13 cellular contexts compared by ENCODE assay signal in genomic region chr16:19697756-19698318, GRCh38. TPM values are rescaled to one million over a fixed set of nuclear protein-coding genes. Genes with fewer than 3 reads are reported as not detected.
DNase-seq lines count a peak whose midpoint lies in the region; ATAC-seq, FAIRE-seq and TF ChIP-seq lines count a peak whose summit lies in the region.
"Had no signal": no experiment of that assay in that cellular context is flagged by ENCODE, and none has a peak within 500 bp of the region (broad histone marks: within the 10 kb centered on the region; RNA-seq: fewer than 3 reads in every experiment).

No MANE protein-coding gene starts in this region.

- no peaks in the 10 kb centered on the region for H3K23me2 ChIP-seq in H1 (ENCODE audit: low read depth, low read length)

- H2AFZ ChIP-seq in H1 (ENCODE audit: low read length): no peak overlapping the region

- H3K14ac ChIP-seq in H1 (ENCODE audit: insufficient read length): no peak overlapping the region

- no peak for TF ChIP-seq EP300 in H1 (IDR thresholded peaks at IDR 0.05; ENCODE audit: borderline replicate concordance in 1 of 2, low read depth in 2 of 2, low read length in 2 of 2)

- H3K27ac Mint-ChIP-seq in HFFc6 (peak overlapping the region; percentile 44; the same call in 1 of the 2 replicates), progenitor cell of endocrine pancreas (no peak overlapping the region)

- H3K27ac ChIP-seq in C4-2B: peak overlapping the region; percentile 81
- H3K27ac ChIP-seq in H1 (ENCODE audit: low read depth, low read length): no peak overlapping the region
- peak overlapping the region; percentile 54 to 77 (median 74) for H3K27ac ChIP-seq in gastrocnemius medialis

- H4K91ac ChIP-seq in H1 (replicated peaks; ENCODE audit: insufficient read length, low read length): no peak overlapping the region

- TF ChIP-seq POLR2A in H1 (IDR thresholded peaks at IDR 0.05; ENCODE audit: control extremely low read depth in 1 of 2, low read depth in 2 of 2, low read length in 2 of 2) (peak in 1 of 2 experiments; percentile 23; a peak in 1 of 3 replicates), gastrocnemius medialis (IDR thresholded peaks at IDR 0.05) (no peak)

- H3K36me3 ChIP-seq in H1 (ENCODE audit: control insufficient read depth in 2 of 4, insufficient read depth in 4 of 4, low read length in 3 of 4) (peaks cover 12 to 51% (median 31%) of the 10 kb centered on the region in 4 experiments), gastrocnemius medialis (peaks cover 0 to 27% of the 10 kb centered on the region in 2 donors)

- no peak overlapping the region for H3K9ac ChIP-seq in H1 (replicated peaks in 1 of 4; ENCODE audit: extremely low read depth in 1 of 4, low read depth in 3 of 4, low read length in 3 of 4)

- ATAC-seq in gastrocnemius medialis (no peak), HG03378 (IDR thresholded peaks at IDR 0.05; ENCODE audit: unreplicated experiment) (no peak), HG02885 (IDR thresholded peaks at IDR 0.05; ENCODE audit: poor library complexity, unreplicated experiment) (no peak)

- H2BK5ac ChIP-seq in H1 (ENCODE audit: low read depth, low read length): no peak overlapping the region

- no peak overlapping the region for H2BK12ac ChIP-seq in H1 (ENCODE audit: low read depth, low read length)

- H2AK5ac ChIP-seq in H1 (ENCODE audit: low read depth, low read length): no peak overlapping the region

- H3K23ac ChIP-seq in H1 (ENCODE audit: insufficient read length): no peak overlapping the region

- H3K4ac ChIP-seq in H1 (replicated peaks; ENCODE audit: insufficient read length, low read depth, low read length): no peak overlapping the region

- peaks cover 0 to under 1% of the 10 kb centered on the region in 2 experiments; a peak in 1 of 4 replicates for H3K79me2 ChIP-seq in H1 (ENCODE audit: control insufficient read depth in 1 of 2, insufficient read depth in 2 of 2, low read length in 2 of 2)

- H4K20me1 ChIP-seq in H1 (replicated peaks in 1 of 2; ENCODE audit: control insufficient read depth in 1 of 2, insufficient read depth in 2 of 2, low read length in 2 of 2): peaks cover under 1 to 2% of the 10 kb centered on the region in 2 experiments

- H3K79me1 ChIP-seq in H1 (ENCODE audit: low read depth, low read length): peaks cover 3% of the 10 kb centered on the region; the same call in 1 of the 2 replicates

- H3K27me3 ChIP-seq in H1 (replicated peaks in 1 of 4; ENCODE audit: control insufficient read depth in 3 of 4, extremely low read depth in 1 of 4, insufficient read depth in 3 of 4, low read length in 3 of 4) (no peaks in the 10 kb centered on the region), gastrocnemius medialis (no peaks in the 10 kb centered on the region)
- H3K27me3 ChIP-seq: SJSA1 had no signal

- no peak overlapping the region for H4K5ac ChIP-seq in H1 (ENCODE audit: insufficient read length, low read depth, low read length)

- POLR2A ChIA-PET in H1 (lab: Charles Lee; ENCODE audit: partially characterized antibody): interaction anchor here (0.9 to 5.2 kb wide), 7 partner anchors 10 to 185 kb away, joined by 3 to 23 read pairs (median 6); no protein-coding TSS in a partner anchor

- WGBS in H1 (ENCODE audit: extremely low coverage in 1 of 2, insufficient coverage in 1 of 2, insufficient read length in 1 of 2, insufficient replicate concordance in 2 of 2, low coverage in 1 of 2, low lambda C conversion rate in 2 of 2, missing lambda C conversion rate in 1 of 2), 2 experiments: 93% methylated on average over 8 of the region's 8 CpGs; no CpG with 5 or more reads in 1 of the 2 experiments

- H4K8ac ChIP-seq in H1 (ENCODE audit: extremely low read depth, insufficient read depth, low read length): no peak overlapping the region

- H3K4me3 ChIP-seq in H1 (ENCODE audit: extremely low read depth in 1 of 4, insufficient read depth in 2 of 4, low read depth in 3 of 4, low read length in 4 of 4) (no peak overlapping the region), gastrocnemius medialis (no peak overlapping the region)
- H3K4me3 ChIP-seq: lung, SJSA1 had no signal

- H3K4me3 Mint-ChIP-seq in HFFc6 (no peak overlapping the region), progenitor cell of endocrine pancreas (ENCODE audit: low read depth) (no peak overlapping the region)
- H3K4me3 Mint-ChIP-seq: activated naive CD4-positive, alpha-beta T cell treated with anti-CD3 and anti-CD28 coated beads, Interleukin-2, amount 10 ng/mL, durations not matched to agents 7 days and 5 days had no signal

- no peak overlapping the region for H2BK120ac ChIP-seq in H1 (replicated peaks; ENCODE audit: low read depth, low read length)

- intact Hi-C loops in gastrocnemius medialis (cut with DNase I; ENCODE audit: low total_unique reads): loop anchor here (2.0 kb wide), 1 partner anchor 21 kb away; the partner anchor contains the start of genes IQCK and KNOP1

- H3K9me3 ChIP-seq in H1 (ENCODE audit: insufficient read depth in 2 of 2, low read depth in 1 of 2, low read length in 1 of 2) (peaks cover 6 to 17% of the 10 kb centered on the region in 2 experiments), gastrocnemius medialis (no peaks in the 10 kb centered on the region)
- H3K9me3 ChIP-seq: SJSA1 had no signal

- DNase-seq in HFFc6 (no peak), H1 (ENCODE audit: low read depth in 1 of 2, low spot score in 2 of 2) (no peak), gastrocnemius medialis (no peak), progenitor cell of endocrine pancreas (ENCODE audit: low spot score, unreplicated experiment) (no peak), NOMO-1 (lab: John Stamatoyannopoulos, UW; ENCODE audit: unreplicated experiment in 2 of 2) (no peak)
- DNase-seq: activated naive CD4-positive, alpha-beta T cell treated with anti-CD3 and anti-CD28 coated beads, Interleukin-2, amount 10 ng/mL, durations not matched to agents 7 days and 5 days; NK-92 treated with Interleukin-12 subunit alpha and Interleukin-12 subunit beta, amount 100 ng/mL, for 24 hours; stimulated activated CD4-positive, alpha-beta T cell treated with anti-CD3 and anti-CD28 coated beads, Interleukin-12 subunit alpha, Interleukin-12 subunit beta, amount 100 ng/mL, for 4 hours had no signal

- FAIRE-seq in H1 (lab: Jason Lieb, UNC): no peak

- H2BK20ac ChIP-seq in H1 (ENCODE audit: low read length): no peak overlapping the region

- H3K4me2 ChIP-seq in H1 (ENCODE audit: insufficient read depth in 1 of 2, low read depth in 2 of 2, low read length in 2 of 2): no peak overlapping the region

- in situ Hi-C loops in gastrocnemius medialis (cut with MboI; ENCODE audit: low sequenced_read_pairs in 4 of 4): loop anchor here in 2 of 4 donors (5.0 to 25.0 kb wide), 2 partner anchors 189 kb away; partner anchors contain the start of gene GPRC5B (in 1 of the 2)

- no peak for TF ChIP-seq RAD21 in H1 (IDR thresholded peaks at IDR 0.05 in 1 of 2, conservative IDR thresholded peaks at IDR 0.05 in 1 of 2; ENCODE audit: low read depth in 2 of 2, low read length in 2 of 2)

- H2BK15ac ChIP-seq in H1 (ENCODE audit: low read length): no peak overlapping the region

- H3K27me3 Mint-ChIP-seq in HFFc6 (ENCODE audit: insufficient read depth) (peaks cover 7% of the 10 kb centered on the region), progenitor cell of endocrine pancreas (no peaks in the 10 kb centered on the region)
- H3K27me3 Mint-ChIP-seq: activated naive CD4-positive, alpha-beta T cell treated with anti-CD3 and anti-CD28 coated beads, Interleukin-2, amount 10 ng/mL, durations not matched to agents 7 days and 5 days had no signal

- TF ChIP-seq CTCF in C4-2B (conservative IDR thresholded peaks at IDR 0.05) (no peak), HFFc6 (IDR thresholded peaks at IDR 0.05) (no peak), H1 (IDR thresholded peaks at IDR 0.05; ENCODE audit: control extremely low read depth in 1 of 3, insufficient read depth in 1 of 3, low read depth in 1 of 3, low read length in 3 of 3) (no peak), gastrocnemius medialis (IDR thresholded peaks at IDR 0.05 in 4 of 5, conservative IDR thresholded peaks at IDR 0.05 in 1 of 5) (no peak), progenitor cell of endocrine pancreas (IDR thresholded peaks at IDR 0.05; ENCODE audit: unreplicated experiment) (no peak)

- H3K36me3 Mint-ChIP-seq in HFFc6 (ENCODE audit: low read depth) (peaks cover 26% of the 10 kb centered on the region), progenitor cell of endocrine pancreas (ENCODE audit: insufficient read depth) (peaks cover 31% of the 10 kb centered on the region)

- CTCF ChIA-PET in H1 (lab: Charles Lee; ENCODE audit: partially characterized antibody): interaction anchor here (2.0 kb wide), 1 partner anchor 186 kb away, joined by 6 read pairs; the partner anchor contains the start of gene GPRC5B

- H3K4me1 ChIP-seq in H1 (replicated peaks in 1 of 4; ENCODE audit: control insufficient read depth in 3 of 4, insufficient read depth in 4 of 4, low read length in 3 of 4) (no peaks in the 10 kb centered on the region), gastrocnemius medialis (peaks cover 28 to 54% of the 10 kb centered on the region in 2 donors)

- H3K4me1 Mint-ChIP-seq in HFFc6 (ENCODE audit: low read depth) (peaks cover 49% of the 10 kb centered on the region), progenitor cell of endocrine pancreas (ENCODE audit: low read depth) (peaks cover 5% of the 10 kb centered on the region)

- H3K9me3 Mint-ChIP-seq in HFFc6: no peaks in the 10 kb centered on the region
- no peaks in the 10 kb centered on the region for H3K9me3 Mint-ChIP-seq in progenitor cell of endocrine pancreas (ENCODE audit: low read depth)
- H3K9me3 Mint-ChIP-seq: activated naive CD4-positive, alpha-beta T cell treated with anti-CD3 and anti-CD28 coated beads, Interleukin-2, amount 10 ng/mL, durations not matched to agents 7 days and 5 days had no signal

- H3K56ac ChIP-seq in H1 (replicated peaks; ENCODE audit: insufficient read length, low read depth, low read length): no peak overlapping the region

- no peak overlapping the region for H3K18ac ChIP-seq in H1 (ENCODE audit: extremely low read depth, low read length)

RNA-seq across cellular contexts. Expression of gene KNOP1, which starts 20.2 kb away (rescaled TPM):
- 10 to 100 TPM; 11.0 to 16.3 (median 13.9) TPM for total RNA-seq in HFFc6 (2021; fragmentation: NEBNext Ultra II Directional; extraction: Animal tissue kit (Norgen Biotek cat#: 25700))
- 80.8 and 87.9 TPM in 2 replicates for total RNA-seq in H1 (2021; fragmentation: NEBNext Ultra II Directional; extraction: Animal tissue kit (Norgen Biotek cat#: 25700))
- polyA plus RNA-seq in H1 (2011; rRNA removed): 21.3 and 21.6 TPM in 2 replicates
- 30.6 TPM for polyA plus RNA-seq in H1 (2011; cell fraction: cytosol; rRNA removed)
- 28.8 TPM for polyA plus RNA-seq in H1 (2011; cell fraction: nucleus; rRNA removed)
- 79.8 to 109 TPM (median 84.5 TPM) in 4 replicates for polyA plus RNA-seq in H1 (2012, experiment 1 of 2)
- 58.1 TPM for polyA plus RNA-seq in H1 (2012, experiment 2 of 2)
- 166 TPM for polyA plus RNA-seq in H1 (2013, experiment 1 of 2)
- polyA plus RNA-seq in H1 (2013, experiment 2 of 2): 154 TPM
- 48.1 and 53.1 TPM in 2 replicates for polyA minus RNA-seq in H1 (2011; rRNA and poly(A)+ RNA removed)
- polyA minus RNA-seq in H1 (2011; cell fraction: cytosol; rRNA and poly(A)+ RNA removed): 24.3 TPM
- polyA minus RNA-seq in H1 (2011; cell fraction: nucleus; rRNA and poly(A)+ RNA removed): 57.8 TPM
- total RNA-seq in gastrocnemius medialis: 1 to 10 TPM; 4.1 to 9.2 (median 5.5) TPM
- total RNA-seq in progenitor cell of endocrine pancreas: 56.0 and 58.1 TPM in 2 replicates

RNA-seq across cellular contexts. Expression of gene IQCK, which starts 20.2 kb away (rescaled TPM):
- total RNA-seq in HFFc6 (2021; fragmentation: NEBNext Ultra II Directional; extraction: Animal tissue kit (Norgen Biotek cat#: 25700)): 1 to 10 TPM; 2.2 to 5.0 (median 2.8) TPM
- total RNA-seq in H1 (2021; fragmentation: NEBNext Ultra II Directional; extraction: Animal tissue kit (Norgen Biotek cat#: 25700)): 5.8 and 6.2 TPM in 2 replicates
- 9.3 and 10.4 TPM in 2 replicates for polyA plus RNA-seq in H1 (2011; rRNA removed)
- polyA plus RNA-seq in H1 (2011; cell fraction: cytosol; rRNA removed): 7.9 TPM
- polyA plus RNA-seq in H1 (2011; cell fraction: nucleus; rRNA removed): 4.7 TPM
- polyA plus RNA-seq in H1 (2012, experiment 1 of 2): 4.6 to 7.0 TPM (median 5.2 TPM) in 4 replicates
- 1.3 TPM for polyA plus RNA-seq in H1 (2012, experiment 2 of 2)
- 3.9 TPM for polyA plus RNA-seq in H1 (2013, experiment 1 of 2)
- 3.7 TPM for polyA plus RNA-seq in H1 (2013, experiment 2 of 2)
- polyA minus RNA-seq in H1 (2011; rRNA and poly(A)+ RNA removed): 6.1 and 7.3 TPM in 2 replicates
- 2.9 TPM for polyA minus RNA-seq in H1 (2011; cell fraction: cytosol; rRNA and poly(A)+ RNA removed)
- 12.8 TPM for polyA minus RNA-seq in H1 (2011; cell fraction: nucleus; rRNA and poly(A)+ RNA removed)
- total RNA-seq in gastrocnemius medialis (10 to 100 TPM in 2 of 4 donors, 1 to 10 TPM in 2; 8.3 to 17.3 (median 9.4) TPM), progenitor cell of endocrine pancreas (31.5 and 33.2 TPM in 2 replicates)
